1 cellular context compared by ENCODE assay signal in the genomic region with DNA sequence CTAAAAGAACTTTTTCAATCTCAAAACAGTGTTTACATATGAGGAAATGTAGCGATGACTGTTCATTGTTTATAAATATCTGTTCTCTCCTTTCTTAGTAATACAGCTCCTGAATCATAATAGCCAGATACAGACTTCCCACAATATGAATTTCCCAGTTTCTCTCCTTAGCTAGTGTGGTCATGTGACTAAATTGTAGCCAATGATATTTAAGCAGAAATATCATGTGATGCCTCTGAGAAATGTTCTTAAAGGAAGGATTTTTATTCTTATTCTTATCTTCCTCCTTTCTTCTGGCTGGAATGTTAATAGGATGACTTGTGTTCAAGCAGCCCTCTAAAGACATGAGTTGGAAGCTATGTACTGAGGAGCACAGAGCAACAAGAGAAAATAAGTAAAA.
A peak's percentile ranks its signal among the peaks of the same experiment; 100 is the strongest.
TF ChIP-seq lines count a peak whose summit lies in the region.

No MANE protein-coding gene starts in this region.

TF ChIP-seq in H1, 55 proteins besides CTCF, POLR2A, EP300 and RAD21:
- TF ChIP-seq, protein P1, sequence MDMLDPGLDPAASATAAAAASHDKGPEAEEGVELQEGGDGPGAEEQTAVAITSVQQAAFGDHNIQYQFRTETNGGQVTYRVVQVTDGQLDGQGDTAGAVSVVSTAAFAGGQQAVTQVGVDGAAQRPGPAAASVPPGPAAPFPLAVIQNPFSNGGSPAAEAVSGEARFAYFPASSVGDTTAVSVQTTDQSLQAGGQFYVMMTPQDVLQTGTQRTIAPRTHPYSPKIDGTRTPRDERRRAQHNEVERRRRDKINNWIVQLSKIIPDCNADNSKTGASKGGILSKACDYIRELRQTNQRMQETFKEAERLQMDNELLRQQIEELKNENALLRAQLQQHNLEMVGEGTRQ (IDR thresholded peaks at IDR 0.05; ENCODE audit: low read length) = peak; percentile 53
- TF ChIP-seq RBBP5 (IDR thresholded peaks at IDR 0.05; ENCODE audit: borderline replicate concordance, low read depth, low read length) (no peak), YY1 (IDR thresholded peaks at IDR 0.05; ENCODE audit: low read depth, low read length) (no peak)
TF ChIP-seq in H1: peak in this region for 1.
